1 cellular context compared by ENCODE assay signal in the genomic region with DNA sequence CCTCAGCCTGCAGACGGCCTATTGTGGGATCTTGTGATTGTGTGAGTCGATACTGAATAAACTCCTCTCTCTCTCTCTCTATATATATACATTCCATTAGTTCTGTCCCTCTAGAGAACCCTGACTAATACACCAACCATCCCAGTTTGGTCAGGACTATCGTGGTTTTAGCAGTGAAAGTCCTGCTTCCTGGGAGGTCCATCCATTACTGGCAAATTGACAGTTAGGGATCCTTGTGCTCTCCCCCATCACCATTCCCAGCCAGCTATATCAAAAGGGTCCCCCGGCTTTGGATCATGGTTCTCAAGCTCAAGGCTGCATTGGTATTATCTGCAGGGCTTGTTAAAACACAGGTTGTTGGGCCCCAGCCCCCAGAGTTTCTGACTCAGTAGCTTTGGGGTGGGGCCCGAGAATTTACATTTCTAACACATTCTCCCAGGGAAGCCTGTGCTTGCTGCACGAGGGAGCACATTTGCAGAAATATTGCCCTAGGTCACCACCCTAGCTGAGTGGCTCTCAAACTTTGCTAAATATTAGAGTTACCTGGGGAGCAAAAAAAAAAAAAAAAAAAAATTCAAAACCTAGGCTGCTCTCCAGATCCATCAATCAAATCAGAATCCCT.
TF ChIP-seq lines count a peak whose summit lies in the region.

No MANE protein-coding gene starts in this region.

TF ChIP-seq in HepG2, 621 proteins besides CTCF, POLR2A, EP300 and RAD21 (continued from another document):
- TF ChIP-seq ZIK1 (CRISPR knock-in tag; IDR thresholded peaks at IDR 0.05; ENCODE audit: borderline replicate concordance, low read depth) (no peak), ZNF274 (CRISPR knock-in tag; IDR thresholded peaks at IDR 0.05) (no peak), SALL1 (CRISPR knock-in tag; IDR thresholded peaks at IDR 0.05) (no peak), KMT2B (CRISPR knock-in tag; IDR thresholded peaks at IDR 0.05) (no peak), KDM2A (CRISPR knock-in tag; IDR thresholded peaks at IDR 0.05; ENCODE audit: borderline replicate concordance, low read depth) (no peak), ZNF234 (CRISPR knock-in tag; conservative IDR thresholded peaks at IDR 0.05) (no peak), ZNF160 (CRISPR knock-in tag; IDR thresholded peaks at IDR 0.05) (no peak), ZNF383 (CRISPR knock-in tag; IDR thresholded peaks at IDR 0.05; ENCODE audit: borderline replicate concordance) (no peak)
- TF ChIP-seq, protein P1, sequence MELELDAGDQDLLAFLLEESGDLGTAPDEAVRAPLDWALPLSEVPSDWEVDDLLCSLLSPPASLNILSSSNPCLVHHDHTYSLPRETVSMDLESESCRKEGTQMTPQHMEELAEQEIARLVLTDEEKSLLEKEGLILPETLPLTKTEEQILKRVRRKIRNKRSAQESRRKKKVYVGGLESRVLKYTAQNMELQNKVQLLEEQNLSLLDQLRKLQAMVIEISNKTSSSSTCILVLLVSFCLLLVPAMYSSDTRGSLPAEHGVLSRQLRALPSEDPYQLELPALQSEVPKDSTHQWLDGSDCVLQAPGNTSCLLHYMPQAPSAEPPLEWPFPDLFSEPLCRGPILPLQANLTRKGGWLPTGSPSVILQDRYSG (CRISPR knock-in tag; IDR thresholded peaks at IDR 0.05): no peak
- TF ChIP-seq, protein P2, sequence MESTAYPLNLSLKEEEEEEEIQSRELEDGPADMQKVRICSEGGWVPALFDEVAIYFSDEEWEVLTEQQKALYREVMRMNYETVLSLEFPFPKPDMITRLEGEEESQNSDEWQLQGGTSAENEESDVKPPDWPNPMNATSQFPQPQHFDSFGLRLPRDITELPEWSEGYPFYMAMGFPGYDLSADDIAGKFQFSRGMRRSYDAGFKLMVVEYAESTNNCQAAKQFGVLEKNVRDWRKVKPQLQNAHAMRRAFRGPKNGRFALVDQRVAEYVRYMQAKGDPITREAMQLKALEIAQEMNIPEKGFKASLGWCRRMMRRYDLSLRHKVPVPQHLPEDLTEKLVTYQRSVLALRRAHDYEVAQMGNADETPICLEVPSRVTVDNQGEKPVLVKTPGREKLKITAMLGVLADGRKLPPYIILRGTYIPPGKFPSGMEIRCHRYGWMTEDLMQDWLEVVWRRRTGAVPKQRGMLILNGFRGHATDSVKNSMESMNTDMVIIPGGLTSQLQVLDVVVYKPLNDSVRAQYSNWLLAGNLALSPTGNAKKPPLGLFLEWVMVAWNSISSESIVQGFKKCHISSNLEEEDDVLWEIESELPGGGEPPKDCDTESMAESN (CRISPR knock-in tag; conservative IDR thresholded peaks at IDR 0.05): no peak
